ENCODE assay signal across 8 cellular contexts in genomic region chr19:49579947-49580263, GRCh38.
DNase-seq lines count a peak whose midpoint lies in the region; ATAC-seq lines count a peak whose summit lies in the region.

No MANE protein-coding gene starts in this region.

- peak overlapping the region; percentile 93 for H3K4me3 Mint-ChIP-seq in central memory CD8-positive, alpha-beta T cell

- ATAC-seq in HG03460 (IDR thresholded peaks at IDR 0.05; ENCODE audit: unreplicated experiment) = peak; percentile 23
- no peak for ATAC-seq in central memory CD8-positive, alpha-beta T cell (replicated peaks; ENCODE audit: extremely low read depth, poor library complexity, severe bottlenecking)

- peak overlapping the region; percentile 92 for H3K4me2 ChIP-seq in BLaER1

- peak overlapping the region; percentile 84 for H3K27ac ChIP-seq in BLaER1
- H3K27ac ChIP-seq in muscle layer of duodenum (ENCODE audit: low read length) = peak overlapping the region; percentile 89

- peak overlapping the region; percentile 75 for H3K4me3 ChIP-seq in BLaER1
- H3K4me3 ChIP-seq in muscle layer of duodenum (ENCODE audit: low read depth in 1 of 2, low read length in 2 of 2) = peak overlapping the region; percentile 75 to 98

- H3K27me3 ChIP-seq in BLaER1 = no peaks in the 10 kb centered on the region
- no peaks in the 10 kb centered on the region for H3K27me3 ChIP-seq in muscle layer of duodenum (ENCODE audit: low read depth, low read length)

- H3K27ac Mint-ChIP-seq in central memory CD8-positive, alpha-beta T cell (ENCODE audit: low read depth) = peak overlapping the region; percentile 87

- H3K36me3 Mint-ChIP-seq in central memory CD8-positive, alpha-beta T cell (ENCODE audit: insufficient read depth) = peaks cover 21% of the 10 kb centered on the region

- peaks cover 55% of the 10 kb centered on the region for H3K4me1 ChIP-seq in BLaER1
- H3K4me1 ChIP-seq in muscle layer of duodenum (ENCODE audit: control insufficient read depth in 1 of 2, insufficient read depth in 2 of 2, low read length in 2 of 2) = peaks cover 0 to 13% of the 10 kb centered on the region in 2 donors

- H3K27me3 Mint-ChIP-seq in central memory CD8-positive, alpha-beta T cell = no peaks in the 10 kb centered on the region

- peaks cover 32% of the 10 kb centered on the region for H3K4me1 Mint-ChIP-seq in central memory CD8-positive, alpha-beta T cell

- DNase-seq in central memory CD8-positive, alpha-beta T cell (ENCODE audit: low spot score in 2 of 2) = no peak
- DNase-seq in NCI-H2227 (lab: John Stamatoyannopoulos, UW; ENCODE audit: unreplicated experiment) = no peak
- DNase-seq in SW480 (ENCODE audit: low spot score) = no peak
- DNase-seq in NCI-H524 (lab: John Stamatoyannopoulos, UW) = no peak
- DNase-seq in DMS153 (lab: John Stamatoyannopoulos, UW) = no peak

- H4K20me1 ChIP-seq in BLaER1 = peaks cover 24% of the 10 kb centered on the region; the same call in 1 of the 2 replicates

- H3K9ac ChIP-seq in BLaER1 = peak overlapping the region; percentile 88

- H3K36me3 ChIP-seq in BLaER1 = peaks cover 22% of the 10 kb centered on the region
- H3K36me3 ChIP-seq in muscle layer of duodenum (ENCODE audit: control insufficient read depth in 1 of 2, insufficient read depth in 2 of 2, low read length in 2 of 2) = no peaks in the 10 kb centered on the region

- no peaks in the 10 kb centered on the region for H3K9me3 ChIP-seq in BLaER1
- H3K9me3 ChIP-seq in muscle layer of duodenum (ENCODE audit: control insufficient read depth in 1 of 2, low read length in 2 of 2) = no peaks in the 10 kb centered on the region

- H3K9me3 Mint-ChIP-seq in central memory CD8-positive, alpha-beta T cell = no peaks in the 10 kb centered on the region
